ENCODE assay signal across 9 cellular contexts in genomic region chr10:5563991-5564536, GRCh38. TPM values are rescaled to one million over a fixed set of nuclear protein-coding genes. Genes with fewer than 3 reads are reported as not detected.
DNase-seq lines count a peak whose midpoint lies in the region; ATAC-seq and TF ChIP-seq lines count a peak whose summit lies in the region.
"Had no signal": no experiment of that assay in that cellular context is flagged by ENCODE, and none has a peak within 500 bp of the region (broad histone marks: within the 10 kb centered on the region; RNA-seq: fewer than 3 reads in every experiment).

No MANE protein-coding gene starts in this region.

- H3K4me1 Mint-ChIP-seq in T-helper 17 cell, result peaks cover 36% of the 10 kb centered on the region

- in situ Hi-C loops in astrocyte of the spinal cord (cut with HindIII; ENCODE audit: low sequenced_read_pairs), result no loop called here

- H3K4me1 ChIP-seq in neuronal stem cell (ENCODE audit: control insufficient read depth in 2 of 2, insufficient read depth in 1 of 2, low read depth in 1 of 2, low read length in 2 of 2), result peaks cover 4 to 7% of the 10 kb centered on the region in 2 donors

- ATAC-seq in T-helper 17 cell, result peak; percentile 84

- H3K9me3 ChIP-seq in T-helper 17 cell (ENCODE audit: control insufficient read depth, low read length, poor library complexity, severe bottlenecking), result no peaks in the 10 kb centered on the region
- H3K9me3 ChIP-seq in neuronal stem cell (replicated peaks in 1 of 2; ENCODE audit: control insufficient read depth in 2 of 2, insufficient read depth in 1 of 2, low read depth in 1 of 2, low read length in 2 of 2), result no peaks in the 10 kb centered on the region
- H3K9me3 ChIP-seq: BLaER1 had no signal

- no peak overlapping the region for H3K4me3 ChIP-seq in astrocyte of the spinal cord (ENCODE audit: low read depth, low read length)
- H3K4me3 ChIP-seq in neuronal stem cell (ENCODE audit: low read length in 2 of 2), result no peak overlapping the region
- H3K4me3 ChIP-seq: BLaER1 had no signal

- H2BK120ac ChIP-seq in neuronal stem cell (ENCODE audit: low read depth, low read length), result no peak overlapping the region

- no peak overlapping the region for H4K91ac ChIP-seq in neuronal stem cell (ENCODE audit: low read depth, low read length, poor library complexity)

- H3K27ac Mint-ChIP-seq in T-helper 17 cell, result peak overlapping the region; percentile 99

- peak overlapping the region; percentile 66 for H2AK5ac ChIP-seq in neuronal stem cell (ENCODE audit: low read depth, low read length)

- peak overlapping the region; percentile 58 for H2AFZ ChIP-seq in neuronal stem cell (ENCODE audit: low read length)

- no peak overlapping the region for H2BK5ac ChIP-seq in neuronal stem cell (ENCODE audit: low read length)

- peak overlapping the region; percentile 50 for H3K14ac ChIP-seq in neuronal stem cell (ENCODE audit: low read length)

- H3K4me2 ChIP-seq in neuronal stem cell (ENCODE audit: insufficient read depth, low read length, poor library complexity, severe bottlenecking), result no peak overlapping the region
- H3K4me2 ChIP-seq: BLaER1 had no signal

- peak overlapping the region; percentile 48 for H3K23ac ChIP-seq in neuronal stem cell (ENCODE audit: low read depth, low read length, poor library complexity)

- peak overlapping the region; percentile 26 for H3K9ac ChIP-seq in neuronal stem cell (ENCODE audit: low read depth, low read length, poor library complexity)
- H3K9ac ChIP-seq: BLaER1 had no signal

- TF ChIP-seq CTCF in astrocyte of the spinal cord (IDR thresholded peaks at IDR 0.05; ENCODE audit: low read depth, low read length), result no peak

- peak overlapping the region; percentile 83 for H4K8ac ChIP-seq in neuronal stem cell (ENCODE audit: low read depth, low read length)

- peak overlapping the region; percentile 43 for H3K4ac ChIP-seq in neuronal stem cell (ENCODE audit: low read length)

- H3K27me3 ChIP-seq in neuronal stem cell (ENCODE audit: control insufficient read depth in 3 of 3, insufficient read depth in 3 of 3, low read depth in 1 of 3, low read length in 3 of 3), result peaks cover 0 to 3% (median 0%) of the 10 kb centered on the region in 3 experiments
- H3K27me3 ChIP-seq: BLaER1 had no signal

- H3K27me3 Mint-ChIP-seq in T-helper 17 cell, result no peaks in the 10 kb centered on the region

- no peak overlapping the region for H2BK12ac ChIP-seq in neuronal stem cell (ENCODE audit: low read length)

- no peaks in the 10 kb centered on the region for H3K79me1 ChIP-seq in neuronal stem cell (ENCODE audit: low read depth, low read length)

- H3K27ac ChIP-seq in neuronal stem cell (replicated peaks; ENCODE audit: low read length), result no peak overlapping the region
- H3K27ac ChIP-seq: BLaER1 had no signal

- H3K4me3 Mint-ChIP-seq in T-helper 17 cell, result peak overlapping the region; percentile 91

- peak overlapping the region; percentile 86 for H2BK15ac ChIP-seq in neuronal stem cell (ENCODE audit: low read length)

- WGBS in neuronal stem cell (ENCODE audit: extremely low coverage in 2 of 2, insufficient read length in 2 of 2, insufficient replicate concordance in 1 of 2), 2 donors, result no CpG with 5 or more reads among the region's 18 CpGs

- no peaks in the 10 kb centered on the region for H3K36me3 ChIP-seq in neuronal stem cell (replicated peaks in 1 of 2; ENCODE audit: control insufficient read depth in 2 of 2, insufficient read depth in 2 of 2, low read length in 2 of 2)
- H3K36me3 ChIP-seq: BLaER1 had no signal

- DNase-seq in AG08395 (ENCODE audit: low spot score), result peak; percentile 82
- peak in 1 of 3 donors; percentile 38 for DNase-seq in T-helper 17 cell
- peak; percentile 35 for DNase-seq in astrocyte of the spinal cord (ENCODE audit: low read depth, low spot score)
- DNase-seq in neuronal stem cell (ENCODE audit: low spot score), result no peak
- no peak for DNase-seq in UCSD-AML1 (lab: John Stamatoyannopoulos, UW; ENCODE audit: unreplicated experiment)
- no peak for DNase-seq in NCI-H446 treated with DMSO at 0.1 percent for 48 hours (lab: John Stamatoyannopoulos, UW)
- DNase-seq in NOMO-1 treated with DMSO at 0.1 percent for 48 hours (lab: John Stamatoyannopoulos, UW; ENCODE audit: unreplicated experiment), result no peak
- no peak for DNase-seq in LoVo (ENCODE audit: low spot score)

- H3K36me3 Mint-ChIP-seq in T-helper 17 cell (ENCODE audit: low read depth), result peaks cover 9% of the 10 kb centered on the region

- H3K18ac ChIP-seq in neuronal stem cell (ENCODE audit: low read length), result peak overlapping the region; percentile 72

RNA-seq across cellular contexts. Expression of gene CALML3, which starts 39.3 kb away (rescaled TPM):
- not detected for total RNA-seq in T-helper 17 cell
- not detected for polyA plus RNA-seq in neuronal stem cell (2013, experiment 1 of 2)
- not detected for polyA plus RNA-seq in neuronal stem cell (2013, experiment 2 of 2)

Comparison
In these comparisons a context has a peak if more than half of its experiments do, and no peak if none do; other contexts are left out.
1. DNase-seq: peak in AG08395 (single experiment) and astrocyte of the spinal cord (single experiment); none in neuronal stem cell (single experiment), UCSD-AML1 (single experiment), NCI-H446 treated with DMSO at 0.1 percent for 48 hours (single experiment), NOMO-1 treated with DMSO at 0.1 percent for 48 hours (single experiment) and LoVo (single experiment).